1 cellular context compared by ENCODE assay signal in the genomic region with DNA sequence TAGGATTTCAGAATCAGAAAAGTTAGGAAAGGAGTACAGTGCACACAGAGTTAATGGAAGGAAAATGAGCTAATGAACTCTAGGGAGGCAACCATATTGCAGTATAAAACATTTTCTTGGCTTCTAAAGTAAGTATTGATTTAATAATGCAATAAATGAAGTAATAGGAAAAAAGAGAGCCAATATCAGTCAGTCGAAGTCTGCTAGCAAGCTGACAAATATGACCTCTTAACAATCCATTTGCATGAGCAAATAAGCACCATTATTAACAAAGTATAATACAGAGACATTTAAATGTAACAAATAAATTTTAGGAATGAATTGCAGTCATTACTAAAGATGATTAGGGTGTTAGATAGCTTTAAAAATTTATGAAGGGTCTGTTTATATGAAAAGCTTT.
TF ChIP-seq lines count a peak whose summit lies in the region.

No MANE protein-coding gene starts in this region.

TF ChIP-seq in IMR-90, 13 proteins besides CTCF, POLR2A, EP300 and RAD21 (continued from another document):
- TF ChIP-seq RCOR1 (IDR thresholded peaks at IDR 0.05; ENCODE audit: insufficient replicate concordance, low read length): no peak
- no peak for TF ChIP-seq USF2 (IDR thresholded peaks at IDR 0.05; ENCODE audit: low read depth, low read length)
- no peak for TF ChIP-seq CEBPB (IDR thresholded peaks at IDR 0.05; ENCODE audit: low read depth, low read length)
- TF ChIP-seq CHD1 (IDR thresholded peaks at IDR 0.05; ENCODE audit: low read depth, low read length): no peak
- TF ChIP-seq, protein P1, sequence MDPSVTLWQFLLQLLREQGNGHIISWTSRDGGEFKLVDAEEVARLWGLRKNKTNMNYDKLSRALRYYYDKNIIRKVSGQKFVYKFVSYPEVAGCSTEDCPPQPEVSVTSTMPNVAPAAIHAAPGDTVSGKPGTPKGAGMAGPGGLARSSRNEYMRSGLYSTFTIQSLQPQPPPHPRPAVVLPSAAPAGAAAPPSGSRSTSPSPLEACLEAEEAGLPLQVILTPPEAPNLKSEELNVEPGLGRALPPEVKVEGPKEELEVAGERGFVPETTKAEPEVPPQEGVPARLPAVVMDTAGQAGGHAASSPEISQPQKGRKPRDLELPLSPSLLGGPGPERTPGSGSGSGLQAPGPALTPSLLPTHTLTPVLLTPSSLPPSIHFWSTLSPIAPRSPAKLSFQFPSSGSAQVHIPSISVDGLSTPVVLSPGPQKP (IDR thresholded peaks at IDR 0.05; ENCODE audit: borderline replicate concordance, low read depth, low read length): no peak
- TF ChIP-seq NFE2L2 (IDR thresholded peaks at IDR 0.05; ENCODE audit: low read depth, low read length): no peak
- no peak for TF ChIP-seq FOS (IDR thresholded peaks at IDR 0.05; ENCODE audit: low read depth, low read length)
- no peak for TF ChIP-seq MAZ (IDR thresholded peaks at IDR 0.05; ENCODE audit: borderline replicate concordance, low read depth, low read length)
TF ChIP-seq in IMR-90: peak in this region for 0.
